In genomic region chr2:197414039-197414438, GRCh38 we compare ENCODE assay signal across 21 cellular contexts. TPM values are rescaled to one million over a fixed set of nuclear protein-coding genes. Genes with fewer than 3 reads are reported as not detected.
DNase-seq lines count a peak whose midpoint lies in the region; ATAC-seq and TF ChIP-seq lines count a peak whose summit lies in the region.
"Had no signal": no experiment of that assay in that cellular context is flagged by ENCODE, and none has a peak within 500 bp of the region (broad histone marks: within the 10 kb centered on the region; RNA-seq: fewer than 3 reads in every experiment).

No MANE protein-coding gene starts in this region.

- H3K4me1 ChIP-seq in right lobe of liver: peaks cover 0 to 20% (median 6%) of the 10 kb centered on the region in 4 donors
- H3K4me1 ChIP-seq: BLaER1, Caco-2 had no signal

- intact Hi-C loops in right lobe of liver (cut with DNase I): no loop called here

- H3K9me3 ChIP-seq in right lobe of liver: no peaks in the 10 kb centered on the region
- H3K9me3 ChIP-seq: BLaER1, Caco-2 had no signal

- TF ChIP-seq POLR2A in right lobe of liver (IDR thresholded peaks at IDR 0.05): no peak

- H3K27ac Mint-ChIP-seq in activated naive CD8-positive, alpha-beta T cell: peak overlapping the region; percentile 23
- no peak overlapping the region for H3K27ac Mint-ChIP-seq in activated naive CD8-positive, alpha-beta T cell treated with anti-CD3 and anti-CD28 coated beads, Interleukin-2, amount 50 U/mL, for 24 hours
- H3K27ac Mint-ChIP-seq in chondrocyte (ENCODE audit: unreplicated experiment): peak overlapping the region; percentile 46
- H3K27ac Mint-ChIP-seq: CD4-positive, alpha-beta T cell; IgD-negative memory B cell had no signal

- no peak overlapping the region for H3K4me3 ChIP-seq in right lobe of liver
- H3K4me3 ChIP-seq: BLaER1 had no signal

- no peak for ATAC-seq in activated naive CD8-positive, alpha-beta T cell treated with anti-CD3 and anti-CD28 coated beads, Interleukin-2, amount 50 U/mL, for 24 hours
- ATAC-seq in right lobe of liver (peak; percentile 76 to 85 (median 84)), GM18511 (IDR thresholded peaks at IDR 0.05; ENCODE audit: unreplicated experiment) (no peak)

- peaks cover 10% of the 10 kb centered on the region for H3K36me3 Mint-ChIP-seq in activated naive CD8-positive, alpha-beta T cell
- peaks cover 53% of the 10 kb centered on the region for H3K36me3 Mint-ChIP-seq in activated naive CD8-positive, alpha-beta T cell treated with anti-CD3 and anti-CD28 coated beads, Interleukin-2, amount 50 U/mL, for 24 hours (ENCODE audit: low read depth)
- H3K36me3 Mint-ChIP-seq in chondrocyte (ENCODE audit: low read depth): peaks cover 33% of the 10 kb centered on the region
- H3K36me3 Mint-ChIP-seq: IgD-negative memory B cell had no signal

- DNase-seq in activated naive CD8-positive, alpha-beta T cell treated with anti-CD3 and anti-CD28 coated beads, Interleukin-2, amount 50 U/mL, for 24 hours: no peak
- DNase-seq in chondrocyte (ENCODE audit: low spot score) (no peak), right lobe of liver (no peak), C1 segment of cervical spinal cord (lab: John Stamatoyannopoulos, UW) (no peak), G401 (ENCODE audit: low spot score) (no peak)
- DNase-seq: Caco-2; CD4-positive, alpha-beta T cell; GDM1; GOT3; HCEC 1CT; MM.1S; NCI-H1694; NCI-H2029 treated with DMSO at 0.1 percent for 48 hours; NCI-H2227 treated with DMSO at 0.1 percent for 48 hours; NCI-H526 treated with DMSO at 0.1 percent for 48 hours; OCI-M1 had no signal

- H3K27ac ChIP-seq in right lobe of liver: peak overlapping the region; percentile 10 to 76 (median 48)
- H3K27ac ChIP-seq: BLaER1, KMS-11 had no signal

- H3K27me3 Mint-ChIP-seq in activated naive CD8-positive, alpha-beta T cell: no peaks in the 10 kb centered on the region
- H3K27me3 Mint-ChIP-seq in activated naive CD8-positive, alpha-beta T cell treated with anti-CD3 and anti-CD28 coated beads, Interleukin-2, amount 50 U/mL, for 24 hours: no peaks in the 10 kb centered on the region
- no peaks in the 10 kb centered on the region for H3K27me3 Mint-ChIP-seq in chondrocyte (ENCODE audit: low read depth)
- H3K27me3 Mint-ChIP-seq: CD4-positive, alpha-beta T cell; IgD-negative memory B cell had no signal

- in situ Hi-C loops in G401 (cut with HindIII; ENCODE audit: low sequenced_read_pairs): no loop called here

- no peaks in the 10 kb centered on the region for H3K9me3 Mint-ChIP-seq in activated naive CD8-positive, alpha-beta T cell (ENCODE audit: low read depth)
- no peaks in the 10 kb centered on the region for H3K9me3 Mint-ChIP-seq in activated naive CD8-positive, alpha-beta T cell treated with anti-CD3 and anti-CD28 coated beads, Interleukin-2, amount 50 U/mL, for 24 hours
- no peaks in the 10 kb centered on the region for H3K9me3 Mint-ChIP-seq in chondrocyte (ENCODE audit: low read depth)
- H3K9me3 Mint-ChIP-seq: CD4-positive, alpha-beta T cell; IgD-negative memory B cell had no signal

- peaks cover 8% of the 10 kb centered on the region for H3K4me1 Mint-ChIP-seq in activated naive CD8-positive, alpha-beta T cell (ENCODE audit: low read depth)
- no peaks in the 10 kb centered on the region for H3K4me1 Mint-ChIP-seq in activated naive CD8-positive, alpha-beta T cell treated with anti-CD3 and anti-CD28 coated beads, Interleukin-2, amount 50 U/mL, for 24 hours
- peaks cover 10% of the 10 kb centered on the region for H3K4me1 Mint-ChIP-seq in chondrocyte (ENCODE audit: low read depth)

- TF ChIP-seq CTCF in chondrocyte (IDR thresholded peaks at IDR 0.05) (no peak), right lobe of liver (IDR thresholded peaks at IDR 0.05) (no peak)

- H3K27me3 ChIP-seq in right lobe of liver: no peaks in the 10 kb centered on the region
- H3K27me3 ChIP-seq: BLaER1 had no signal

- H3K4me3 Mint-ChIP-seq in activated naive CD8-positive, alpha-beta T cell: no peak overlapping the region
- no peak overlapping the region for H3K4me3 Mint-ChIP-seq in activated naive CD8-positive, alpha-beta T cell treated with anti-CD3 and anti-CD28 coated beads, Interleukin-2, amount 50 U/mL, for 24 hours
- H3K4me3 Mint-ChIP-seq in chondrocyte (ENCODE audit: unreplicated experiment): no peak overlapping the region
- H3K4me3 Mint-ChIP-seq: CD4-positive, alpha-beta T cell; IgD-negative memory B cell had no signal

- H3K36me3 ChIP-seq in right lobe of liver: peaks cover 10 to 79% (median 34%) of the 10 kb centered on the region in 4 donors

- 20% methylated on average over 5 of the region's 5 CpGs for WGBS in right lobe of liver (ENCODE audit: insufficient coverage, low coverage, low lambda C conversion rate, missing lambda C conversion rate)

RNA-seq across cellular contexts. Expression of gene SF3B1, which starts 20.8 kb away (rescaled TPM):
- total RNA-seq in chondrocyte (211 to 249 TPM (median 216 TPM) in 3 replicates), right lobe of liver (100 to 1,000 TPM in 3 of 6 experiments, 10 to 100 TPM in 3; 74.6 to 113 (median 100) TPM)
- total RNA-seq in G401 (2014; rRNA removed; shearing (Covaris generic)): 199 and 255 TPM in 2 replicates

RNA-seq across cellular contexts. Expression of gene COQ10B, which starts 39.3 kb away (rescaled TPM):
- 28.5 to 33.9 TPM (median 33.5 TPM) in 3 replicates for total RNA-seq in chondrocyte
- total RNA-seq in right lobe of liver: 10 to 100 TPM; 11.7 to 23.7 (median 17.1) TPM
- 39.4 and 61.2 TPM in 2 replicates for total RNA-seq in G401 (2014; rRNA removed; shearing (Covaris generic))

Comparison
In these comparisons a context has a peak if more than half of its experiments do, and no peak if none do; other contexts are left out.
1. ATAC-seq: peak in right lobe of liver (4 of 4); none in activated naive CD8-positive, alpha-beta T cell treated with anti-CD3 and anti-CD28 coated beads, Interleukin-2, amount 50 U/mL, for 24 hours (single experiment) and GM18511 (single experiment).